Comparison of ENCODE assay signal across 8 cellular contexts in genomic region chr20:53750827-53751393, GRCh38.
A peak's percentile ranks its signal among the peaks of the same experiment; 100 is the strongest.
DNase-seq lines count a peak whose midpoint lies in the region; ATAC-seq and TF ChIP-seq lines count a peak whose summit lies in the region.

No MANE protein-coding gene starts in this region.

- H3K27ac ChIP-seq in CD8-positive, alpha-beta T cell (ENCODE audit: low read depth, low read length) = peak overlapping the region; percentile 13
- H3K27ac ChIP-seq in foreskin keratinocyte = peak overlapping the region; percentile 97

- intact Hi-C loops in CD8-positive, alpha-beta T cell (cut with DNase I, micrococcal nuclease) = loop anchor here (5.0 kb wide), 4 partner anchors 94 to 174 kb away; no protein-coding TSS in a partner anchor

- DNase-seq in CD8-positive, alpha-beta T cell = peak in 6 of 7 experiments; percentile 4 to 64 (median 26)
- peak; percentile 52 for DNase-seq in activated CD4-positive, alpha-beta memory T cell treated with anti-CD3 and anti-CD28 coated beads, Interleukin-2, amount 10 ng/mL, durations not matched to agents 7 days and 5 days
- DNase-seq in foreskin keratinocyte (peak; percentile 57 to 71), OCI-M2 (lab: John Stamatoyannopoulos, UW; ENCODE audit: unreplicated experiment) (no peak), NCI-H1417 treated with DMSO at 0.1 percent for 48 hours (lab: John Stamatoyannopoulos, UW) (no peak)
- DNase-seq in stimulated activated CD4-positive, alpha-beta T cell treated with anti-CD3 and anti-CD28 coated beads, Interleukin-1b, Interleukin-23, amount 100 ng/mL, for 48 hours = peak; percentile 33

- H3K27ac Mint-ChIP-seq in CD8-positive, alpha-beta T cell = peak overlapping the region; percentile 92
- H3K27ac Mint-ChIP-seq in activated CD4-positive, alpha-beta memory T cell treated with anti-CD3 and anti-CD28 coated beads, Interleukin-2, amount 10 ng/mL, durations not matched to agents 7 days and 5 days = peak overlapping the region; percentile 96

- H3K9me3 Mint-ChIP-seq in CD8-positive, alpha-beta T cell = no peaks in the 10 kb centered on the region
- H3K9me3 Mint-ChIP-seq in activated CD4-positive, alpha-beta memory T cell treated with anti-CD3 and anti-CD28 coated beads, Interleukin-2, amount 10 ng/mL, durations not matched to agents 7 days and 5 days = no peaks in the 10 kb centered on the region

- no peaks in the 10 kb centered on the region for H3K9me3 ChIP-seq in CD8-positive, alpha-beta T cell (ENCODE audit: low read length)

- no peaks in the 10 kb centered on the region for H3K36me3 ChIP-seq in CD8-positive, alpha-beta T cell (ENCODE audit: insufficient read depth, low read length)

- no peaks in the 10 kb centered on the region for H3K27me3 Mint-ChIP-seq in CD8-positive, alpha-beta T cell (ENCODE audit: low read depth)
- no peaks in the 10 kb centered on the region for H3K27me3 Mint-ChIP-seq in activated CD4-positive, alpha-beta memory T cell treated with anti-CD3 and anti-CD28 coated beads, Interleukin-2, amount 10 ng/mL, durations not matched to agents 7 days and 5 days

- CTCF ChIA-PET in CD8-positive, alpha-beta T cell (lab: Charles Lee) = interaction anchor here (0.5 to 4.1 kb wide), 10 partner anchors 14 to 185 kb away, joined by 3 to 18 read pairs (median 4); no protein-coding TSS in a partner anchor
- CTCF ChIA-PET in activated CD4-positive, alpha-beta memory T cell treated with anti-CD3 and anti-CD28 coated beads, Interleukin-2, amount 10 ng/mL, durations not matched to agents 7 days and 5 days (lab: Charles Lee) = interaction anchor here (0.5 to 1.6 kb wide), 7 partner anchors 9 to 165 kb away, joined by 3 to 6 read pairs (median 4); no protein-coding TSS in a partner anchor

- no peaks in the 10 kb centered on the region for H3K27me3 ChIP-seq in CD8-positive, alpha-beta T cell (ENCODE audit: insufficient read depth, low read length)
- H3K27me3 ChIP-seq in foreskin keratinocyte = no peaks in the 10 kb centered on the region

- ATAC-seq in CD8-positive, alpha-beta T cell = peak; percentile 48
- ATAC-seq in GM19452 (IDR thresholded peaks at IDR 0.05; ENCODE audit: unreplicated experiment) (peak; percentile 49), HG03571 (IDR thresholded peaks at IDR 0.05; ENCODE audit: unreplicated experiment) (peak; percentile 19), foreskin keratinocyte (peak; percentile 26)

- H3K4me1 Mint-ChIP-seq in CD8-positive, alpha-beta T cell (ENCODE audit: low read depth) = peaks cover 69% of the 10 kb centered on the region
- H3K4me1 Mint-ChIP-seq in activated CD4-positive, alpha-beta memory T cell treated with anti-CD3 and anti-CD28 coated beads, Interleukin-2, amount 10 ng/mL, durations not matched to agents 7 days and 5 days = peaks cover 68% of the 10 kb centered on the region

- peak overlapping the region; percentile 56 for H3K4me3 Mint-ChIP-seq in CD8-positive, alpha-beta T cell
- peak overlapping the region; percentile 16 for H3K4me3 Mint-ChIP-seq in activated CD4-positive, alpha-beta memory T cell treated with anti-CD3 and anti-CD28 coated beads, Interleukin-2, amount 10 ng/mL, durations not matched to agents 7 days and 5 days

- POLR2A ChIA-PET in CD8-positive, alpha-beta T cell (lab: Charles Lee) = interaction anchor here (0.6 to 1.4 kb wide), 11 partner anchors 14 to 182 kb away, joined by 3 to 10 read pairs (median 3); no protein-coding TSS in a partner anchor
- POLR2A ChIA-PET in activated CD4-positive, alpha-beta memory T cell treated with anti-CD3 and anti-CD28 coated beads, Interleukin-2, amount 10 ng/mL, durations not matched to agents 7 days and 5 days (lab: Charles Lee) = interaction anchor here (0.7 to 3.5 kb wide), 22 partner anchors 9 to 199 kb away, joined by 3 to 16 read pairs (median 6); no protein-coding TSS in a partner anchor

- H3K36me3 Mint-ChIP-seq in CD8-positive, alpha-beta T cell = no peaks in the 10 kb centered on the region
- H3K36me3 Mint-ChIP-seq in activated CD4-positive, alpha-beta memory T cell treated with anti-CD3 and anti-CD28 coated beads, Interleukin-2, amount 10 ng/mL, durations not matched to agents 7 days and 5 days (ENCODE audit: low read depth) = no peaks in the 10 kb centered on the region

- H3K4me3 ChIP-seq in CD8-positive, alpha-beta T cell (ENCODE audit: low read depth, low read length) = no peak overlapping the region

- peaks cover 67% of the 10 kb centered on the region for H3K4me1 ChIP-seq in CD8-positive, alpha-beta T cell (ENCODE audit: insufficient read depth, low read length)
- H3K4me1 ChIP-seq in foreskin keratinocyte = peaks cover 43% of the 10 kb centered on the region

- TF ChIP-seq CTCF in CD8-positive, alpha-beta T cell (IDR thresholded peaks at IDR 0.05) = no peak
- no peak for TF ChIP-seq CTCF in foreskin keratinocyte (conservative IDR thresholded peaks at IDR 0.05)

Comparison
In these comparisons a context has a peak if more than half of its experiments do, and no peak if none do; other contexts are left out.
1. DNase-seq: peak in CD8-positive, alpha-beta T cell (6 of 7), activated CD4-positive, alpha-beta memory T cell treated with anti-CD3 and anti-CD28 coated beads, Interleukin-2, amount 10 ng/mL, durations not matched to agents 7 days and 5 days (single experiment), foreskin keratinocyte (2 of 2) and stimulated activated CD4-positive, alpha-beta T cell treated with anti-CD3 and anti-CD28 coated beads, Interleukin-1b, Interleukin-23, amount 100 ng/mL, for 48 hours (single experiment); none in OCI-M2 (single experiment) and NCI-H1417 treated with DMSO at 0.1 percent for 48 hours (single experiment).
2. Peak in every context shown above with its lines, with median percentiles within 50 percentile points of each other: ATAC-seq.